In genomic region chrX:57933321-57933720, GRCh38 we compare ENCODE assay signal across 21 cellular contexts.
"Had no signal": no experiment of that assay in that cellular context is flagged by ENCODE, and none has a peak within 500 bp of the region (broad histone marks: within the 10 kb centered on the region; RNA-seq: fewer than 3 reads in every experiment).

No MANE protein-coding gene starts in this region.

- H3K27ac ChIP-seq: SJSA1, SK-N-MC had no signal

- H3K36me3 ChIP-seq: SJSA1 had no signal

- H3K9me3 ChIP-seq: SJSA1 had no signal

- ATAC-seq: Panc1, Right ventricle myocardium inferior had no signal

- H3K4me1 ChIP-seq: SJSA1 had no signal

- DNase-seq: Karpas-422; KG1; MM.1S; NCI-H1092 treated with DMSO at 0.1 percent for 48 hours; NCI-H1436; NCI-H187; NCI-H2029; NCI-H2081 treated with DMSO at 0.1 percent for 48 hours; NCI-H2171; NCI-H226; NCI-H446; NCI-H510A; NCI-H524 treated with DMSO at 0.1 percent for 48 hours; NCI-H69; NCI-H774; NK-92 treated with Interleukin-12 subunit alpha and Interleukin-12 subunit beta, amount 100 ng/mL, for 24 hours; SHP77 treated with DMSO at 0.1 percent for 48 hours had no signal

- H3K4me3 ChIP-seq: SJSA1, SK-N-MC had no signal

- H3K27me3 ChIP-seq: SJSA1 had no signal
